Comparison of ENCODE assay signal across 1 cellular context in the genomic region with DNA sequence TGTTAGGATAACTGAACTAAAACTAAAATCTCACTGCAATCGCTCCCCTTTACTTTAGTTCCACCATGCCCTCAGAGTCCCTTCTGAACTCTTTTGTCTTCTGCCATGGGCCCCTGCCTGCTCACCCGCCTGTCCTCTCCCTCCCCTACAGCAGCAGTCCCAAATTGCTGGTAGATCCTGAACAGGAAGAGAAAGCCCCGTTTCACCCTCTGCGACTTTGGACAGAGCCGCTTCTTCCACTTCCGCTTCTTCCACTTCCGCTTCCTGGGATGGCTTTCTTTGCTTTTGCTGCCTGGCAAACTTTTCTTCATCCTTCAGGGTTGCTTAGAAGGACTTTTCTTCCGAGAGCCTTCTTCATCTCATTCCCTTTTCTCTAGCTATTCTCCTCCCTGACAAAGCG.
TF ChIP-seq lines count a peak whose summit lies in the region.

No MANE protein-coding gene starts in this region.

TF ChIP-seq in H1, 55 proteins besides CTCF, POLR2A, EP300 and RAD21:
- TF ChIP-seq RFX5 (IDR thresholded peaks at IDR 0.05; ENCODE audit: borderline replicate concordance, low read depth, low read length) (no peak), MAFK (IDR thresholded peaks at IDR 0.05; ENCODE audit: low read depth, low read length) (no peak), ZNF274 (IDR thresholded peaks at IDR 0.05; ENCODE audit: borderline replicate concordance, extremely low read depth, low read length) (no peak), NANOG (IDR thresholded peaks at IDR 0.05; ENCODE audit: insufficient read depth, low read depth, low read length, poor library complexity, severe bottlenecking) (no peak), EZH2 (IDR thresholded peaks at IDR 0.05; ENCODE audit: low read depth, low read length, severe bottlenecking) (no peak), YY1 (IDR thresholded peaks at IDR 0.05; ENCODE audit: low read depth, low read length) (no peak), CHD1 (IDR thresholded peaks at IDR 0.05; ENCODE audit: low read depth, low read length) (no peak), HDAC6 (IDR thresholded peaks at IDR 0.05; ENCODE audit: low read depth, low read length) (no peak), KDM1A (IDR thresholded peaks at IDR 0.05; ENCODE audit: borderline replicate concordance, low read length) (no peak), SP1 (IDR thresholded peaks at IDR 0.05; ENCODE audit: low read depth, low read length) (no peak), CHD7 (IDR thresholded peaks at IDR 0.05; ENCODE audit: insufficient replicate concordance, low read length) (no peak)
- TF ChIP-seq, protein P1, sequence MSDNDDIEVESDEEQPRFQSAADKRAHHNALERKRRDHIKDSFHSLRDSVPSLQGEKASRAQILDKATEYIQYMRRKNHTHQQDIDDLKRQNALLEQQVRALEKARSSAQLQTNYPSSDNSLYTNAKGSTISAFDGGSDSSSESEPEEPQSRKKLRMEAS (IDR thresholded peaks at IDR 0.05), result no peak
